Comparison of ENCODE assay signal across 19 cellular contexts in genomic region chr4:61406677-61407076, GRCh38.
DNase-seq lines count a peak whose midpoint lies in the region; ATAC-seq and TF ChIP-seq lines count a peak whose summit lies in the region.
"Had no signal": no experiment of that assay in that cellular context is flagged by ENCODE, and none has a peak within 500 bp of the region (broad histone marks: within the 10 kb centered on the region; RNA-seq: fewer than 3 reads in every experiment).

No MANE protein-coding gene starts in this region.

- no peak for ATAC-seq in stimulated activated naive CD8-positive, alpha-beta T cell treated with anti-CD3 and anti-CD28 coated beads, Interleukin-15, amount 100 ng/mL, for 72 hours
- no peak for ATAC-seq in GM19324 (IDR thresholded peaks at IDR 0.05; ENCODE audit: low FRiP score, unreplicated experiment)

- TF ChIP-seq EP300 in Ishikawa (IDR thresholded peaks at IDR 0.05; ENCODE audit: borderline replicate concordance), result peak; percentile 40; the same call in 1 of the 2 replicates

- H3K4me3 ChIP-seq in HEK293 (ENCODE audit: low read depth, low read length) (no peak overlapping the region), tibial artery (no peak overlapping the region)

- intact Hi-C loops in tibial artery (cut with DNase I; ENCODE audit: low total_unique reads), result no loop called here

- TF ChIP-seq RAD21 in Ishikawa (IDR thresholded peaks at IDR 0.05; ENCODE audit: low read depth), result no peak

- H3K4me1 ChIP-seq in HEK293 (ENCODE audit: control insufficient read depth, insufficient read depth, low read length) (peaks cover 7% of the 10 kb centered on the region; the same call in 1 of the 2 replicates), tibial artery (peaks cover 0 to 3% (median 0%) of the 10 kb centered on the region in 4 donors)

- H3K9me3 ChIP-seq in HEK293 (ENCODE audit: control insufficient read depth, insufficient read depth, low read depth, low read length) (no peaks in the 10 kb centered on the region), tibial artery (no peaks in the 10 kb centered on the region)

- H3K9me3 Mint-ChIP-seq in stimulated activated naive CD8-positive, alpha-beta T cell treated with anti-CD3 and anti-CD28 coated beads, Interleukin-15, amount 100 ng/mL, for 72 hours, result no peaks in the 10 kb centered on the region

- H3K27me3 ChIP-seq in tibial artery, result no peaks in the 10 kb centered on the region

- H3K36me3 ChIP-seq in HEK293 (ENCODE audit: control insufficient read depth in 2 of 2, insufficient read depth in 1 of 2, low read length in 2 of 2) (no peaks in the 10 kb centered on the region), tibial artery (no peaks in the 10 kb centered on the region)

- no peaks in the 10 kb centered on the region for H3K27me3 Mint-ChIP-seq in stimulated activated naive CD8-positive, alpha-beta T cell treated with anti-CD3 and anti-CD28 coated beads, Interleukin-15, amount 100 ng/mL, for 72 hours

- no peak for TF ChIP-seq CTCF in HEK293 (tag by site-specific recombination; IDR thresholded peaks at IDR 0.05)
- TF ChIP-seq CTCF in tibial artery (IDR thresholded peaks at IDR 0.05), result no peak

- POLR2A ChIA-PET in HEK293 (lab: Yijun Ruan, JAX), result no interaction called here

- H3K27ac Mint-ChIP-seq in stimulated activated naive CD8-positive, alpha-beta T cell treated with anti-CD3 and anti-CD28 coated beads, Interleukin-15, amount 100 ng/mL, for 72 hours, result no peak overlapping the region

- no peaks in the 10 kb centered on the region for H3K4me1 Mint-ChIP-seq in stimulated activated naive CD8-positive, alpha-beta T cell treated with anti-CD3 and anti-CD28 coated beads, Interleukin-15, amount 100 ng/mL, for 72 hours

- H3K27ac ChIP-seq in HEK293 (ENCODE audit: extremely low read depth, low read depth, low read length) (no peak overlapping the region), tibial artery (no peak overlapping the region)
- H3K27ac ChIP-seq: C4-2B, HL-60 had no signal

- H3K4me3 Mint-ChIP-seq in stimulated activated naive CD8-positive, alpha-beta T cell treated with anti-CD3 and anti-CD28 coated beads, Interleukin-15, amount 100 ng/mL, for 72 hours, result no peak overlapping the region

- peak; percentile 11 for DNase-seq in NCI-H774 (lab: John Stamatoyannopoulos, UW)
- DNase-seq in myocyte (ENCODE audit: low read depth), result peak; percentile 10
- DNase-seq in tibial artery, result no peak
- DNase-seq in stimulated activated naive CD8-positive, alpha-beta T cell treated with anti-CD3 and anti-CD28 coated beads, Interleukin-15, amount 100 ng/mL, for 72 hours, result no peak
- DNase-seq: AML-193, H7, IMR-90, Karpas-422, NCI-H1436 treated with DMSO at 0.1 percent for 48 hours, NCI-H226, NCI-H524, OCI-M1, SIG-M5, T-helper 2 cell had no signal

- CTCF ChIA-PET in HEK293 (lab: Yijun Ruan, JAX), result no interaction called here

TF ChIP-seq in HEK293, 187 proteins besides CTCF, POLR2A, EP300 and RAD21 (continues in another document):
- TF ChIP-seq, protein P1, sequence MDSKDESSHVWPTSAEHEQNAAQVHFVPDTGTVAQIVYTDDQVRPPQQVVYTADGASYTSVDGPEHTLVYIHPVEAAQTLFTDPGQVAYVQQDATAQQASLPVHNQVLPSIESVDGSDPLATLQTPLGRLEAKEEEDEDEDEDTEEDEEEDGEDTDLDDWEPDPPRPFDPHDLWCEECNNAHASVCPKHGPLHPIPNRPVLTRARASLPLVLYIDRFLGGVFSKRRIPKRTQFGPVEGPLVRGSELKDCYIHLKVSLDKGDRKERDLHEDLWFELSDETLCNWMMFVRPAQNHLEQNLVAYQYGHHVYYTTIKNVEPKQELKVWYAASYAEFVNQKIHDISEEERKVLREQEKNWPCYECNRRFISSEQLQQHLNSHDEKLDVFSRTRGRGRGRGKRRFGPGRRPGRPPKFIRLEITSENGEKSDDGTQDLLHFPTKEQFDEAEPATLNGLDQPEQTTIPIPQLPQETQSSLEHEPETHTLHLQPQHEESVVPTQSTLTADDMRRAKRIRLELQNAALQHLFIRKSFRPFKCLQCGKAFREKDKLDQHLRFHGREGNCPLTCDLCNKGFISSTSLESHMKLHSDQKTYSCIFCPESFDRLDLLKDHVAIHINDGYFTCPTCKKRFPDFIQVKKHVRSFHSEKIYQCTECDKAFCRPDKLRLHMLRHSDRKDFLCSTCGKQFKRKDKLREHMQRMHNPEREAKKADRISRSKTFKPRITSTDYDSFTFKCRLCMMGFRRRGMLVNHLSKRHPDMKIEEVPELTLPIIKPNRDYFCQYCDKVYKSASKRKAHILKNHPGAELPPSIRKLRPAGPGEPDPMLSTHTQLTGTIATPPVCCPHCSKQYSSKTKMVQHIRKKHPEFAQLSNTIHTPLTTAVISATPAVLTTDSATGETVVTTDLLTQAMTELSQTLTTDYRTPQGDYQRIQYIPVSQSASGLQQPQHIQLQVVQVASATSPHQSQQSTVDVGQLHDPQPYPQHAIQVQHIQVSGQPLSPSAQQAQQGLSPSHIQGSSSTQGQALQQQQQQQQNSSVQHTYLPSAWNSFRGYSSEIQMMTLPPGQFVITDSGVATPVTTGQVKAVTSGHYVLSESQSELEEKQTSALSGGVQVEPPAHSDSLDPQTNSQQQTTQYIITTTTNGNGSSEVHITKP (tag by site-specific recombination; IDR thresholded peaks at IDR 0.05), result no peak
- TF ChIP-seq, protein P2, sequence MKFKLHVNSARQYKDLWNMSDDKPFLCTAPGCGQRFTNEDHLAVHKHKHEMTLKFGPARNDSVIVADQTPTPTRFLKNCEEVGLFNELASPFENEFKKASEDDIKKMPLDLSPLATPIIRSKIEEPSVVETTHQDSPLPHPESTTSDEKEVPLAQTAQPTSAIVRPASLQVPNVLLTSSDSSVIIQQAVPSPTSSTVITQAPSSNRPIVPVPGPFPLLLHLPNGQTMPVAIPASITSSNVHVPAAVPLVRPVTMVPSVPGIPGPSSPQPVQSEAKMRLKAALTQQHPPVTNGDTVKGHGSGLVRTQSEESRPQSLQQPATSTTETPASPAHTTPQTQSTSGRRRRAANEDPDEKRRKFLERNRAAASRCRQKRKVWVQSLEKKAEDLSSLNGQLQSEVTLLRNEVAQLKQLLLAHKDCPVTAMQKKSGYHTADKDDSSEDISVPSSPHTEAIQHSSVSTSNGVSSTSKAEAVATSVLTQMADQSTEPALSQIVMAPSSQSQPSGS (tag by site-specific recombination; IDR thresholded peaks at IDR 0.05; ENCODE audit: low read depth), result peak; percentile 35; the same call in 1 of the 2 replicates
- no peak for TF ChIP-seq ZNF354C (tag by site-specific recombination; IDR thresholded peaks at IDR 0.05; ENCODE audit: borderline replicate concordance, low read depth)

TF ChIP-seq in Ishikawa, 13 proteins besides CTCF, POLR2A, EP300 and RAD21:
- TF ChIP-seq CREB1 (IDR thresholded peaks at IDR 0.05; ENCODE audit: low read depth) (no peak), TEAD4 (IDR thresholded peaks at IDR 0.05) (peak; percentile 51), NFIC (IDR thresholded peaks at IDR 0.05) (peak; percentile 10; the same call in 1 of the 2 replicates), YY1 (IDR thresholded peaks at IDR 0.05; ENCODE audit: low read depth) (no peak)
- TF ChIP-seq, protein P3, sequence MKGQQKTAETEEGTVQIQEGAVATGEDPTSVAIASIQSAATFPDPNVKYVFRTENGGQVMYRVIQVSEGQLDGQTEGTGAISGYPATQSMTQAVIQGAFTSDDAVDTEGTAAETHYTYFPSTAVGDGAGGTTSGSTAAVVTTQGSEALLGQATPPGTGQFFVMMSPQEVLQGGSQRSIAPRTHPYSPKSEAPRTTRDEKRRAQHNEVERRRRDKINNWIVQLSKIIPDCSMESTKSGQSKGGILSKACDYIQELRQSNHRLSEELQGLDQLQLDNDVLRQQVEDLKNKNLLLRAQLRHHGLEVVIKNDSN (IDR thresholded peaks at IDR 0.05), result no peak

Comparison
In these comparisons a context has a peak if more than half of its experiments do, and no peak if none do; other contexts are left out.
1. DNase-seq: peak in NCI-H774 (single experiment) and myocyte (single experiment); none in tibial artery (0 of 2) and stimulated activated naive CD8-positive, alpha-beta T cell treated with anti-CD3 and anti-CD28 coated beads, Interleukin-15, amount 100 ng/mL, for 72 hours (0 of 2).